In the genomic region with DNA sequence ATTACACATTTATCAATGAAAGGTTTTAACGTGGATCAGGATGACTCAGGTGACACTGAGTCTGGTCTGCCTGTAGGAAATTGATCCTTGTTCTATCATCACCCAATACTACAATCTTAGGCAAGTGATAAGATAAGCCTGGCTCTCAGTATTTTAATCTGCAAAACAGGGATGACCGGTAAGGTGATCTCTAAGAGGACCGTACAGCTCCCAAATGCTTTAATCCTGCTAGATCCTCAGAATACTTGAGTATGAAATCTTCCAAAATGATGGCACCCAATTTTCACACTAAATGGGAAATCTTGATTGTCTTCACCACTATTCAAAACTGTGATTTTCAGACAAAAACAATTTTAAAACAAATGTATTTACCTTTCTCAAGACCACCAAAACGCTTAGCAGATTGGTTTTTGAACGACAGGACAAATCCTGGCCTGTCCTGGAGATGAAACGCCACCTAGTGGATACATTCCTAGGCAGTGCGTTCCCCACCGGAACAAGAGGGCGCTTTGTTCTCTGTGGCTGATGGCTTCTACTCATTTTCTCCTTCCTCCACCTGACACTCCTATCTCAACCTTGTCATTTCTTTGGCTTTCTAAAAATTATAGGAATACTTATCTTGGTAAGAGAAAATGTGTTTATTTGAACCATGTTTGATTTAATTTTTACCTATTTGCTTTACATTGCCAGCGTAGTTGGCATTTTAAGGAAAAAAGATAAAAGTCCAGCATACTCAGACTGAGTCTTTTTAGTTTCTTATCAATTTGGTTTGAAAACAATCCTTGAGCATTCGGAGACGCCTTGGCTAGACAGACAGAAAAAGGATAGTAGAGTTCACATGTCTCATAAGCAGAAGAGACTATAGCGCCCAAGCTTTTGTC, we compare ENCODE assay signal across 8 cellular contexts. TPM values are rescaled to one million over a fixed set of nuclear protein-coding genes. Genes with fewer than 3 reads are reported as not detected.
DNase-seq lines count a peak whose midpoint lies in the region; ATAC-seq and TF ChIP-seq lines count a peak whose summit lies in the region.

No MANE protein-coding gene starts in this region.

- H3K36me3 ChIP-seq in kidney epithelial cell (ENCODE audit: control insufficient read depth, insufficient read depth, low read length), result no peaks in the 10 kb centered on the region

- peak; percentile 59 for ATAC-seq in HG02610 (IDR thresholded peaks at IDR 0.05; ENCODE audit: unreplicated experiment)

- TF ChIP-seq CTCF in WI38 (IDR thresholded peaks at IDR 0.05; ENCODE audit: low read depth, low read length) (peak; percentile 94), kidney epithelial cell (IDR thresholded peaks at IDR 0.05; ENCODE audit: insufficient read depth, low read length, poor library complexity, severe bottlenecking) (peak; percentile 87)

- H3K27me3 ChIP-seq in kidney epithelial cell (ENCODE audit: control insufficient read depth, insufficient read depth, low read length), result no peaks in the 10 kb centered on the region

- peak; percentile 0 for DNase-seq in NCI-H2196 (lab: John Stamatoyannopoulos, UW; ENCODE audit: unreplicated experiment)
- DNase-seq in NCI-H2196 treated with DMSO at 0.1 percent for 48 hours (lab: John Stamatoyannopoulos, UW; ENCODE audit: unreplicated experiment), result no peak
- DNase-seq in NCI-H1105 treated with DMSO at 0.1 percent for 48 hours (lab: John Stamatoyannopoulos, UW), result peak; percentile 25
- DNase-seq in caudate nucleus (lab: John Stamatoyannopoulos, UW), result peak in 46 of 61 donors; percentile 0 to 66 (median 19)
- peak; percentile 25 for DNase-seq in kidney epithelial cell (ENCODE audit: low read depth)
- DNase-seq in stimulated activated CD4-positive, alpha-beta T cell treated with anti-CD3 and anti-CD28 coated beads, Interleukin-4, amount 100 ng/mL, for 1 hour, result peak; percentile 31

- H3K4me3 ChIP-seq in WI38 (ENCODE audit: low read depth, low read length) (no peak overlapping the region), kidney epithelial cell (ENCODE audit: low read depth, low read length) (no peak overlapping the region)

- no peak overlapping the region for H3K27ac ChIP-seq in caudate nucleus (ENCODE audit: low read depth, low read length)

RNA-seq across cellular contexts. Expression of gene VCAN, which starts 41.2 kb away (rescaled TPM):
- total RNA-seq in kidney epithelial cell, result 175 and 178 TPM in 2 replicates
